In the genomic region with DNA sequence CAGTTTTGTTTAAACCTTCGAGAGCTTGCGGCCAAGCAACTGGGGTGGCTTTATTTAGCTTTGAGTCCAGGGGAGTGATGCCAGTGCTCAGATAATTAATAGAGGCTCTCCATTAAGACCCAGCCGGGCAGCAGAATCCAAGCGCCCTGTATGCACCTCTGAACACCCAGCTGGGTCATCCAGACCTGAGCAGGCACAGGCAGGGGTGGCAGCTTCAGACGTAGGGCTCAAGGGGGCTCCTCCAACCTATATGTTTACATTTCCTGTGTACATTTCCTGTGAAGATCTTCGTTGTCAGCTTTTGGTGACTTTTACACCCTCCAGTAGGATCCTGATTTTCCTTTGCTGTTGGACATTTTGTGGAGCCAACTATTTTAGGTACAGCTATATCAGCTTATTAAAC, we compare ENCODE assay signal across 15 cellular contexts.
DNase-seq lines count a peak whose midpoint lies in the region; ATAC-seq and TF ChIP-seq lines count a peak whose summit lies in the region.
"Had no signal": no experiment of that assay in that cellular context is flagged by ENCODE, and none has a peak within 500 bp of the region (broad histone marks: within the 10 kb centered on the region; RNA-seq: fewer than 3 reads in every experiment).

No MANE protein-coding gene starts in this region.

- no peak overlapping the region for H3K9ac ChIP-seq in H9 (ENCODE audit: extremely low read depth, insufficient read length, low read length)

- H3K27ac Mint-ChIP-seq in H9 = peak overlapping the region; percentile 86 to 96 (median 93); a peak in 5 of 7 replicates
- H3K27ac Mint-ChIP-seq: activated naive CD8-positive, alpha-beta T cell treated with anti-CD3 and anti-CD28 coated beads, Interleukin-2, amount 50 U/mL, for 24 hours had no signal

- H2BK12ac ChIP-seq in H9 (ENCODE audit: insufficient read length, low read depth, low read length) = no peak overlapping the region

- H3K4me1 Mint-ChIP-seq in H9 = peaks cover 29 to 34% of the 10 kb centered on the region in 2 experiments
- H3K4me1 Mint-ChIP-seq: activated naive CD8-positive, alpha-beta T cell treated with anti-CD3 and anti-CD28 coated beads, Interleukin-2, amount 50 U/mL, for 24 hours had no signal

- ATAC-seq in body of pancreas (peak; percentile 34), lower lobe of right lung (peak; percentile 43 to 59), GM19463 (IDR thresholded peaks at IDR 0.05; ENCODE audit: unreplicated experiment) (no peak), HG02678 (IDR thresholded peaks at IDR 0.05; ENCODE audit: unreplicated experiment) (no peak)
- ATAC-seq: activated naive CD8-positive, alpha-beta T cell treated with anti-CD3 and anti-CD28 coated beads, Interleukin-2, amount 50 U/mL, for 24 hours; gastrocnemius medialis had no signal

- H3K14ac ChIP-seq in H9 (ENCODE audit: insufficient read depth, low read length) = peak overlapping the region; percentile 50; the same call in 1 of the 2 replicates

- H3K9me3 ChIP-seq in H9 (ENCODE audit: control insufficient read depth, low read depth, low read length) = peaks cover 7% of the 10 kb centered on the region
- no peaks in the 10 kb centered on the region for H3K9me3 ChIP-seq in body of pancreas
- H3K9me3 ChIP-seq in lower lobe of right lung = no peaks in the 10 kb centered on the region
- H3K9me3 ChIP-seq in sigmoid colon = peaks cover 0 to 5% (median 0%) of the 10 kb centered on the region in 4 donors
- H3K9me3 ChIP-seq: prostate gland had no signal

- H3K4me2 ChIP-seq in H9 (ENCODE audit: insufficient read depth, insufficient read length, low read length) = no peak overlapping the region

- H3K4me3 Mint-ChIP-seq in H9 = no peak overlapping the region
- H3K4me3 Mint-ChIP-seq: activated naive CD8-positive, alpha-beta T cell treated with anti-CD3 and anti-CD28 coated beads, Interleukin-2, amount 50 U/mL, for 24 hours had no signal

- peaks cover 6% of the 10 kb centered on the region for H3K27me3 Mint-ChIP-seq in H9 (ENCODE audit: low read depth)

- in situ Hi-C loops in GM13977 (cut with MboI; ENCODE audit: low pct_unique_long_range_greater_than_20kb, low sequenced_read_pairs, unreplicated experiment) = no loop called here

- H3K9me3 Mint-ChIP-seq in H9 = peaks cover 44 to 54% of the 10 kb centered on the region in 2 experiments

- DNase-seq in H9 = no peak
- peak in 1 of 4 donors; percentile 13 for DNase-seq in body of pancreas
- no peak for DNase-seq in lower lobe of right lung
- DNase-seq in sigmoid colon = peak; percentile 62
- no peak for DNase-seq in GM13977 (ENCODE audit: low spot score)
- DNase-seq in UCSD-AML1 (lab: John Stamatoyannopoulos, UW; ENCODE audit: unreplicated experiment) = no peak
- DNase-seq: activated naive CD8-positive, alpha-beta T cell treated with anti-CD3 and anti-CD28 coated beads, Interleukin-2, amount 50 U/mL, for 24 hours; AML-193; DMS79; gastrocnemius medialis; NCI-H2081; WERI-Rb-1 had no signal

- H3K4me1 ChIP-seq in H9 (ENCODE audit: insufficient read depth, low read length) = peaks cover 8% of the 10 kb centered on the region; the same call in 1 of the 2 replicates
- peaks cover 13% of the 10 kb centered on the region for H3K4me1 ChIP-seq in body of pancreas
- peaks cover 14% of the 10 kb centered on the region for H3K4me1 ChIP-seq in lower lobe of right lung
- peaks cover 0 to 23% (median 21%) of the 10 kb centered on the region in 4 donors for H3K4me1 ChIP-seq in sigmoid colon
- H3K4me1 ChIP-seq: gastrocnemius medialis, prostate gland had no signal

- no peak overlapping the region for H3K4me3 ChIP-seq in body of pancreas
- H3K4me3 ChIP-seq in lower lobe of right lung = no peak overlapping the region
- peak overlapping the region in 1 of 4 donors; percentile 7 for H3K4me3 ChIP-seq in sigmoid colon
- H3K4me3 ChIP-seq: gastrocnemius medialis, prostate gland had no signal

- H3T11ph ChIP-seq in H9 (ENCODE audit: low read length) = no peak overlapping the region

- no peak overlapping the region for H2AFZ ChIP-seq in H9 (ENCODE audit: low read length)

- no peak for TF ChIP-seq POLR2A in body of pancreas (IDR thresholded peaks at IDR 0.05)
- no peak for TF ChIP-seq POLR2A in sigmoid colon (IDR thresholded peaks at IDR 0.05)

- H3K27me3 ChIP-seq in H9 (ENCODE audit: insufficient read depth, low read length) (no peaks in the 10 kb centered on the region), body of pancreas (no peaks in the 10 kb centered on the region), lower lobe of right lung (ENCODE audit: low read depth) (no peaks in the 10 kb centered on the region), sigmoid colon (no peaks in the 10 kb centered on the region)
- H3K27me3 ChIP-seq: gastrocnemius medialis had no signal

- no peak overlapping the region for H3K4ac ChIP-seq in H9 (ENCODE audit: low read depth, low read length)

- H2BK20ac ChIP-seq in H9 (ENCODE audit: low read depth, low read length, poor library complexity, severe bottlenecking) = no peak overlapping the region

- H3K79me1 ChIP-seq in H9 (ENCODE audit: insufficient read depth, low read depth, low read length, poor library complexity, severe bottlenecking) = no peaks in the 10 kb centered on the region

- no peak overlapping the region for H3K18ac ChIP-seq in H9 (ENCODE audit: insufficient read length, low read depth, low read length)

- no peak overlapping the region for H4K5ac ChIP-seq in H9 (ENCODE audit: insufficient read length, low read depth, low read length)

- H4K20me1 ChIP-seq in H9 (ENCODE audit: control insufficient read depth, insufficient read depth, insufficient read length) = no peaks in the 10 kb centered on the region

- no peaks in the 10 kb centered on the region for H3K79me2 ChIP-seq in H9 (ENCODE audit: insufficient read depth, low read length)

- no peak overlapping the region for H2AK5ac ChIP-seq in H9 (ENCODE audit: insufficient read length, low read length)

- H3K36me3 ChIP-seq in body of pancreas (replicated peaks in 1 of 2; ENCODE audit: insufficient read depth in 1 of 2, low read depth in 2 of 2) (no peaks in the 10 kb centered on the region), lower lobe of right lung (no peaks in the 10 kb centered on the region), sigmoid colon (no peaks in the 10 kb centered on the region)
- H3K36me3 ChIP-seq: gastrocnemius medialis, prostate gland, WERI-Rb-1 had no signal

- H4K91ac ChIP-seq in H9 (ENCODE audit: insufficient read length, low read depth, low read length) = no peak overlapping the region

- no peaks in the 10 kb centered on the region for H3K23me2 ChIP-seq in H9 (ENCODE audit: insufficient read length, low read depth, low read length, poor library complexity, severe bottlenecking)

- H4K8ac ChIP-seq in H9 (replicated peaks; ENCODE audit: insufficient read length, low read depth, low read length) = no peak overlapping the region

- no peak for TF ChIP-seq EP300 in sigmoid colon (IDR thresholded peaks at IDR 0.05)

- H3K56ac ChIP-seq in H9 (ENCODE audit: insufficient read length, low read depth, low read length) = no peak overlapping the region

- H3K27ac ChIP-seq in H9 (ENCODE audit: insufficient read length, low read depth, low read length) = no peak overlapping the region
- peak overlapping the region; percentile 11 to 81 (median 70) for H3K27ac ChIP-seq in body of pancreas
- peak overlapping the region; percentile 79 for H3K27ac ChIP-seq in lower lobe of right lung
- H3K27ac ChIP-seq in sigmoid colon = peak overlapping the region; percentile 68 to 83 (median 72)
- H3K27ac ChIP-seq: gastrocnemius medialis, prostate gland, WERI-Rb-1 had no signal

- H2BK120ac ChIP-seq in H9 (ENCODE audit: low read depth, low read length, poor library complexity, severe bottlenecking) = no peak overlapping the region

- H3K36me3 Mint-ChIP-seq in H9 (ENCODE audit: insufficient read depth in 1 of 3, low read depth in 3 of 3) = peaks cover 29 to 63% (median 30%) of the 10 kb centered on the region in 3 experiments

- H2BK15ac ChIP-seq in H9 (ENCODE audit: low read depth, low read length) = no peak overlapping the region

- no peak overlapping the region for H3K23ac ChIP-seq in H9 (ENCODE audit: insufficient read length, low read depth, low read length)

- no CpG with 5 or more reads among the region's 6 CpGs for WGBS in H9 (ENCODE audit: extremely low coverage, insufficient read length, low lambda C conversion rate)
- 57 to 58% methylated on average over 4 to 6 of the region's 6 CpGs for WGBS in body of pancreas, 2 donors
- 59 to 63% methylated on average over 6 of the region's 6 CpGs for WGBS in sigmoid colon, 2 donors

- TF ChIP-seq CTCF in H9 (conservative IDR thresholded peaks at IDR 0.05) (no peak), body of pancreas (IDR thresholded peaks at IDR 0.05) (no peak), lower lobe of right lung (IDR thresholded peaks at IDR 0.05) (no peak), sigmoid colon (IDR thresholded peaks at IDR 0.05) (no peak), GM13977 (IDR thresholded peaks at IDR 0.05; ENCODE audit: extremely low read depth, insufficient read depth, missing control alignments) (no peak)

- intact Hi-C loops in body of pancreas (cut with DNase I) = no loop called here
- intact Hi-C loops in lower lobe of right lung (cut with DNase I) = no loop called here
- intact Hi-C loops in sigmoid colon (cut with DNase I) = no loop called here

- H2BK5ac ChIP-seq in H9 (ENCODE audit: insufficient read length, low read length) = no peak overlapping the region

Comparison
In these comparisons a context has a peak if more than half of its experiments do, and no peak if none do; other contexts are left out.
1. ATAC-seq: peak in body of pancreas (single experiment) and lower lobe of right lung (2 of 2); none in GM19463 (single experiment) and HG02678 (single experiment).